14 cellular contexts compared by ENCODE assay signal in the genomic region with DNA sequence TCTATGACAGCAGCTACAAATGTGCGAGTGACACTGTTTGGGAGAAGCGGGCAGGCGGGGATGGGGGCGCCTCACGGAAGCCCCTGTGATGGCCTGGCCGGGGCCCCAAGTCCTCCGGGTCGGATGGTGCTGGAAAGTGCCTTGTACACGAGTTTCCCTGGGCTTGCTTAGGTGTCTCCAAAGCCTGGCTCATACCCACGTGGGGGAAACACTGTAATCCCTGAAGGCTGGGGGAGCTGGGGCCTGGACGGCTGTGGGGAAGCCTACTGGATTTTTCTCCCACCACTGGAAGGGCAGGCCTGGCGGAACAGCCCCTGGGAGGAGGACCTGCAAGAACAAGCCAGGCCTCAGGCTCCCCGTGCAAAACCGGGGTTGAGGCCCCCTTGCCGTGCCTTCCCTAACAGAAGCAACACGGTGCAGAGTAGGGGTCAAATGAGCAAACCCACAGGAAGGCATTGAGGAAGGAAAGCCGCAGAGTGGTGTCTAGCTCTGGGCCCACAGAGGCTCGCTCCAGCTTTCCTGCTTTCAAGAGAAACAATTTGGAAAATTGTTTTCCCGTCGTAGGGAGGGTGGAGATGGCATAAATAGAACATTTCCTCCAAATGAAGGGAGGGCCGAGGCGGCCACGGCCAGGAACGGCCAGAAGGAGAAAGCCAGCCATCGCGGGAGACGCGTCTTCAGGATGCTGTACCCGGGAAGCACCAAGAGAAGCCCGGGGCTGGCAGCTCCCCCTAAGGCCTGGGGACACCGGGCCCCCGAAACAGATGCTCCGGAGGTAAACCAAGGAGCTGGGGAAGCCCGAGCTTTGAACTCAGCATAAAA.
DNase-seq lines count a peak whose midpoint lies in the region; ATAC-seq lines count a peak whose summit lies in the region.
"Had no signal": no experiment of that assay in that cellular context is flagged by ENCODE, and none has a peak within 500 bp of the region (broad histone marks: within the 10 kb centered on the region; RNA-seq: fewer than 3 reads in every experiment).

No MANE protein-coding gene starts in this region.

- DNase-seq in NCI-H82 (lab: John Stamatoyannopoulos, UW) (peak; percentile 38), NCI-H82 treated with DMSO at 0.1 percent for 48 hours (lab: John Stamatoyannopoulos, UW; ENCODE audit: unreplicated experiment) (no peak), cerebellar cortex (ENCODE audit: low spot score) (peak; percentile 73), superior temporal gyrus (ENCODE audit: extremely low spot score) (no peak)
- no peak for DNase-seq in effector memory CD4-positive, alpha-beta T cell
- DNase-seq: CD4-positive, CD25-positive, alpha-beta regulatory T cell; DMS53; GM23248 had no signal

- no peaks in the 10 kb centered on the region for H3K36me3 ChIP-seq in effector memory CD4-positive, alpha-beta T cell (ENCODE audit: control insufficient read depth, insufficient read depth, low read length)

- H3K4me3 ChIP-seq in effector memory CD4-positive, alpha-beta T cell (ENCODE audit: insufficient read depth, low read depth, low read length, poor library complexity, severe bottlenecking): no peak overlapping the region
- H3K4me3 ChIP-seq: GM12878, GM23248 had no signal

- peak overlapping the region; percentile 30 for H3K27ac ChIP-seq in layer of hippocampus (ENCODE audit: low read depth, low read length)
- no peak overlapping the region for H3K27ac ChIP-seq in effector memory CD4-positive, alpha-beta T cell (ENCODE audit: insufficient read depth, low read length, poor library complexity, severe bottlenecking)
- H3K27ac ChIP-seq: 22Rv1, GM23248 had no signal

- ATAC-seq in HG02588 (IDR thresholded peaks at IDR 0.05; ENCODE audit: unreplicated experiment): no peak
- ATAC-seq in activated CD4-positive, CD25-positive, alpha-beta regulatory T cell treated with anti-CD3 and anti-CD28 coated beads, Interleukin-2, amount 50 U/mL, for 24 hours: no peak
- ATAC-seq: GM12878, HCT116 had no signal

- peaks cover 3% of the 10 kb centered on the region for H3K27me3 ChIP-seq in layer of hippocampus (ENCODE audit: control insufficient read depth, insufficient read depth, low read length)
- peaks cover 17% of the 10 kb centered on the region for H3K27me3 ChIP-seq in effector memory CD4-positive, alpha-beta T cell (replicated peaks; ENCODE audit: control insufficient read depth, insufficient read depth, low read length, poor library complexity, severe bottlenecking)

- no peaks in the 10 kb centered on the region for H3K4me1 ChIP-seq in effector memory CD4-positive, alpha-beta T cell (ENCODE audit: control insufficient read depth, insufficient read depth, low read length, poor library complexity, severe bottlenecking)

- H3K9me3 ChIP-seq in effector memory CD4-positive, alpha-beta T cell (ENCODE audit: control insufficient read depth, low read length): no peaks in the 10 kb centered on the region

Comparison
In these comparisons a context has a peak if more than half of its experiments do, and no peak if none do; other contexts are left out.
1. DNase-seq: peak in NCI-H82 (single experiment) and cerebellar cortex (single experiment); none in NCI-H82 treated with DMSO at 0.1 percent for 48 hours (single experiment), effector memory CD4-positive, alpha-beta T cell (0 of 3) and superior temporal gyrus (single experiment).